In genomic region chr6:125507987-125508655, GRCh38 we compare ENCODE assay signal across 9 cellular contexts.
DNase-seq lines count a peak whose midpoint lies in the region; ATAC-seq and TF ChIP-seq lines count a peak whose summit lies in the region.
"Had no signal": no experiment of that assay in that cellular context is flagged by ENCODE, and none has a peak within 500 bp of the region (broad histone marks: within the 10 kb centered on the region; RNA-seq: fewer than 3 reads in every experiment).

No MANE protein-coding gene starts in this region.

- TF ChIP-seq CTCF in astrocyte of the cerebellum (IDR thresholded peaks at IDR 0.05; ENCODE audit: low read depth, low read length, missing control alignments) (no peak), right lobe of liver (IDR thresholded peaks at IDR 0.05) (no peak), natural killer cell (IDR thresholded peaks at IDR 0.05) (no peak)

- peaks cover 0 to 5% (median 2%) of the 10 kb centered on the region in 4 donors for H3K4me1 ChIP-seq in right lobe of liver

- no peak overlapping the region for H3K4me3 ChIP-seq in astrocyte of the cerebellum (ENCODE audit: low read depth, low read length)
- no peak overlapping the region for H3K4me3 ChIP-seq in right lobe of liver

- ATAC-seq in right lobe of liver, result peak in 3 of 4 donors; percentile 16 to 74 (median 26)
- ATAC-seq in natural killer cell, result no peak
- ATAC-seq in activated naive CD4-positive, alpha-beta T cell treated with anti-CD3 and anti-CD28 coated beads, Interleukin-2, amount 50 U/mL, for 72 hours, result no peak
- no peak for ATAC-seq in activated naive CD8-positive, alpha-beta T cell treated with anti-CD3 and anti-CD28 coated beads, Interleukin-2, amount 50 U/mL, for 24 hours
- ATAC-seq in stimulated activated naive B cell treated with anti-CD40 and anti-IgM and Interleukin-4, amounts not matched to agents 10 μg/mL and 1 μg/mL and 100 μg/mL, for 72 hours (replicated peaks), result no peak
- ATAC-seq: activated T-cell treated with anti-CD3 and anti-CD28 coated beads, Interleukin-2, amount 50 U/mL, for 4 hours had no signal

- H3K27me3 Mint-ChIP-seq in natural killer cell (ENCODE audit: low read depth in 2 of 2), result peaks cover 11 to 13% of the 10 kb centered on the region in 2 donors
- H3K27me3 Mint-ChIP-seq in activated naive CD8-positive, alpha-beta T cell treated with anti-CD3 and anti-CD28 coated beads, Interleukin-2, amount 50 U/mL, for 24 hours, result peaks cover 3% of the 10 kb centered on the region
- no peaks in the 10 kb centered on the region for H3K27me3 Mint-ChIP-seq in stimulated activated naive B cell treated with anti-CD40 and anti-IgM and Interleukin-4, amounts not matched to agents 10 μg/mL and 1 μg/mL and 100 μg/mL, for 72 hours

- H3K4me3 Mint-ChIP-seq in natural killer cell, result no peak overlapping the region
- H3K4me3 Mint-ChIP-seq in activated naive CD8-positive, alpha-beta T cell treated with anti-CD3 and anti-CD28 coated beads, Interleukin-2, amount 50 U/mL, for 24 hours, result no peak overlapping the region
- H3K4me3 Mint-ChIP-seq in stimulated activated naive B cell treated with anti-CD40 and anti-IgM and Interleukin-4, amounts not matched to agents 10 μg/mL and 1 μg/mL and 100 μg/mL, for 72 hours, result no peak overlapping the region
- H3K4me3 Mint-ChIP-seq: activated T-cell treated with anti-CD3 and anti-CD28 coated beads, Interleukin-2, amount 50 U/mL, for 4 hours had no signal

- intact Hi-C loops in right lobe of liver (cut with DNase I), result no loop called here
- intact Hi-C loops in natural killer cell (cut with micrococcal nuclease), result no loop called here

- H3K27ac ChIP-seq in right lobe of liver, result no peak overlapping the region

- no peaks in the 10 kb centered on the region for H3K4me1 Mint-ChIP-seq in natural killer cell
- no peaks in the 10 kb centered on the region for H3K4me1 Mint-ChIP-seq in activated naive CD8-positive, alpha-beta T cell treated with anti-CD3 and anti-CD28 coated beads, Interleukin-2, amount 50 U/mL, for 24 hours
- H3K4me1 Mint-ChIP-seq in stimulated activated naive B cell treated with anti-CD40 and anti-IgM and Interleukin-4, amounts not matched to agents 10 μg/mL and 1 μg/mL and 100 μg/mL, for 72 hours, result peaks cover 4 to 9% of the 10 kb centered on the region in 2 donors

- no peak for TF ChIP-seq POLR2A in right lobe of liver (IDR thresholded peaks at IDR 0.05)

- in situ Hi-C loops in G401 (cut with HindIII; ENCODE audit: low sequenced_read_pairs), result no loop called here
- in situ Hi-C loops in astrocyte of the cerebellum (cut with HindIII; ENCODE audit: low sequenced_read_pairs), result no loop called here

- 22% methylated on average over 4 of the region's 4 CpGs for whole genome bisulfite sequencing in right lobe of liver (ENCODE audit: insufficient coverage, low coverage, low lambda C conversion rate, missing lambda C conversion rate)

- DNase-seq in G401 (ENCODE audit: low spot score), result peak; percentile 78
- DNase-seq in NCI-H1694 (lab: John Stamatoyannopoulos, UW), result peak; percentile 54
- peak; percentile 45 for DNase-seq in astrocyte of the cerebellum (ENCODE audit: low read depth)
- no peak for DNase-seq in right lobe of liver
- no peak for DNase-seq in natural killer cell
- no peak for DNase-seq in activated naive CD4-positive, alpha-beta T cell treated with anti-CD3 and anti-CD28 coated beads, Interleukin-2, amount 50 U/mL, for 72 hours (ENCODE audit: low spot score in 2 of 2)
- no peak for DNase-seq in activated naive CD8-positive, alpha-beta T cell treated with anti-CD3 and anti-CD28 coated beads, Interleukin-2, amount 50 U/mL, for 24 hours
- DNase-seq in stimulated activated naive B cell treated with anti-CD40 and anti-IgM and Interleukin-4, amounts not matched to agents 10 μg/mL and 1 μg/mL and 100 μg/mL, for 72 hours, result no peak
- DNase-seq: activated T-cell treated with anti-CD3 and anti-CD28 coated beads, Interleukin-2, amount 50 U/mL, for 4 hours had no signal

- no peaks in the 10 kb centered on the region for H3K9me3 ChIP-seq in right lobe of liver

- no peaks in the 10 kb centered on the region for H3K36me3 ChIP-seq in right lobe of liver

- no peaks in the 10 kb centered on the region for H3K9me3 Mint-ChIP-seq in natural killer cell
- no peaks in the 10 kb centered on the region for H3K9me3 Mint-ChIP-seq in activated naive CD4-positive, alpha-beta T cell treated with anti-CD3 and anti-CD28 coated beads, Interleukin-2, amount 50 U/mL, for 72 hours
- H3K9me3 Mint-ChIP-seq in activated naive CD8-positive, alpha-beta T cell treated with anti-CD3 and anti-CD28 coated beads, Interleukin-2, amount 50 U/mL, for 24 hours, result no peaks in the 10 kb centered on the region
- peaks cover 3 to 4% of the 10 kb centered on the region in 2 donors for H3K9me3 Mint-ChIP-seq in stimulated activated naive B cell treated with anti-CD40 and anti-IgM and Interleukin-4, amounts not matched to agents 10 μg/mL and 1 μg/mL and 100 μg/mL, for 72 hours
- H3K9me3 Mint-ChIP-seq: activated T-cell treated with anti-CD3 and anti-CD28 coated beads, Interleukin-2, amount 50 U/mL, for 4 hours had no signal

- H3K36me3 Mint-ChIP-seq in natural killer cell, result no peaks in the 10 kb centered on the region
- no peaks in the 10 kb centered on the region for H3K36me3 Mint-ChIP-seq in activated naive CD4-positive, alpha-beta T cell treated with anti-CD3 and anti-CD28 coated beads, Interleukin-2, amount 50 U/mL, for 72 hours
- no peaks in the 10 kb centered on the region for H3K36me3 Mint-ChIP-seq in activated naive CD8-positive, alpha-beta T cell treated with anti-CD3 and anti-CD28 coated beads, Interleukin-2, amount 50 U/mL, for 24 hours (ENCODE audit: low read depth)
- H3K36me3 Mint-ChIP-seq in stimulated activated naive B cell treated with anti-CD40 and anti-IgM and Interleukin-4, amounts not matched to agents 10 μg/mL and 1 μg/mL and 100 μg/mL, for 72 hours, result no peaks in the 10 kb centered on the region

- H3K27ac Mint-ChIP-seq in natural killer cell, result no peak overlapping the region
- no peak overlapping the region for H3K27ac Mint-ChIP-seq in activated naive CD4-positive, alpha-beta T cell treated with anti-CD3 and anti-CD28 coated beads, Interleukin-2, amount 50 U/mL, for 72 hours
- no peak overlapping the region for H3K27ac Mint-ChIP-seq in activated naive CD8-positive, alpha-beta T cell treated with anti-CD3 and anti-CD28 coated beads, Interleukin-2, amount 50 U/mL, for 24 hours
- no peak overlapping the region for H3K27ac Mint-ChIP-seq in stimulated activated naive B cell treated with anti-CD40 and anti-IgM and Interleukin-4, amounts not matched to agents 10 μg/mL and 1 μg/mL and 100 μg/mL, for 72 hours

- no peaks in the 10 kb centered on the region for H3K27me3 ChIP-seq in right lobe of liver

Comparison
In these comparisons a context has a peak if more than half of its experiments do, and no peak if none do; other contexts are left out.
1. DNase-seq: peak in G401 (single experiment), NCI-H1694 (single experiment) and astrocyte of the cerebellum (single experiment); none in right lobe of liver (0 of 3), natural killer cell (single experiment), activated naive CD4-positive, alpha-beta T cell treated with anti-CD3 and anti-CD28 coated beads, Interleukin-2, amount 50 U/mL, for 72 hours (0 of 2), activated naive CD8-positive, alpha-beta T cell treated with anti-CD3 and anti-CD28 coated beads, Interleukin-2, amount 50 U/mL, for 24 hours (single experiment) and stimulated activated naive B cell treated with anti-CD40 and anti-IgM and Interleukin-4, amounts not matched to agents 10 μg/mL and 1 μg/mL and 100 μg/mL, for 72 hours (single experiment).
2. ATAC-seq: peak in right lobe of liver (3 of 4); none in natural killer cell (0 of 3), activated naive CD4-positive, alpha-beta T cell treated with anti-CD3 and anti-CD28 coated beads, Interleukin-2, amount 50 U/mL, for 72 hours (0 of 2), activated naive CD8-positive, alpha-beta T cell treated with anti-CD3 and anti-CD28 coated beads, Interleukin-2, amount 50 U/mL, for 24 hours (single experiment) and stimulated activated naive B cell treated with anti-CD40 and anti-IgM and Interleukin-4, amounts not matched to agents 10 μg/mL and 1 μg/mL and 100 μg/mL, for 72 hours (0 of 2).